Comparison of ENCODE assay signal across 8 cellular contexts in the genomic region with DNA sequence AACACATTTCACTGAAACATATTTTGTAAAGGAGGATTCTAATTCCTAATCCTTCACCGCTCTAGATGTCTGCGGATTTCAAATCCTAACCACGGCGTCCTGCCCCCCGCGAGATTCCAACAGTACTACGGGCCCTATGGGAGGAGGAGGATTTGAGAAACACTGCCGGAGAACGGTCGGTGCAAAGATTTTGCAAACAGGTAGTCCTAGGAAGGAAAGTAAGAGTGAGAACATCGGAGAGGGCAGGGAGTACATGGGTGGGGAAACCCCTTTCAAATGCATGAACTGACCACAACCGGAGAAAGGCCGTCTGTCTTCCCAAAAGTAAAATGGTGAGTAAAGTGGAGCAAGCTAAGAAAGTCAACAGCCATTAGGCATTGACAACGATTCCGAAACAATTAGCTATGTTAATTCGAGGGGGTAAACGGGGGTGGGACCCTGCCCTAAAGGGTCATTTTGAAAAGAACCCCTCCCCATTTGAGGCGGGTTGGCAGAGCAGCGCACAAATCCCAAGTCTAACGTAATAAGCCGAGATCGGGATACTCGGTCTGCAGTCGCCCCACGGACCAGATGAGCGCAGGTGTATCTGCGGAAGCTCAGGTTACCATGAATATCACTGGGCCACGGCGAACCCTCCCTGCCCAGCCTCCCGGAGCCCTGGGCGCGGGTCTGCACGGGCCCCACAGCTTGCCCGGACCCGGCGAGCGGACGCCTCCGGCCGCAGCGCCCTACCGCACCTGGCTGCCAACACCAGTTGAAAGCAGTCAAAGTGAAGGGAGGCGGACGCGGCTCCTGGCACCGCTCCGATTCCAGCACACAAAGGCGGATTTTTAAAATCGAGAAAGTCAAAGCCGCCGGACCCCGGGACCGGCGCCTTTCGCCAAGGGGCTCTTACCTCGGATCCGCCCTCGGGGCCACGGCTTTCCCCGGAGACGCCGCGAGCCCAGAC. TPM values are rescaled to one million over a fixed set of nuclear protein-coding genes. Genes with fewer than 3 reads are reported as not detected.
A peak's percentile ranks its signal among the peaks of the same experiment; 100 is the strongest.
DNase-seq lines count a peak whose midpoint lies in the region; ATAC-seq and TF ChIP-seq lines count a peak whose summit lies in the region.

No MANE protein-coding gene starts in this region.

- ATAC-seq in GM18867 (IDR thresholded peaks at IDR 0.05; ENCODE audit: unreplicated experiment): peak; percentile 35
- ATAC-seq in HG03060 (IDR thresholded peaks at IDR 0.05; ENCODE audit: low read depth, unreplicated experiment): peak; percentile 17
- peak; percentile 27 for ATAC-seq in Right ventricle myocardium inferior

- intact Hi-C loops in Right ventricle myocardium inferior (cut with DNase I): loop anchor here (5.0 kb wide), 3 partner anchors 64 to 196 kb away; no protein-coding TSS in a partner anchor

- H3K4me3 ChIP-seq in AG10803 (ENCODE audit: low read length): peak overlapping the region; percentile 87

- TF ChIP-seq CTCF in AG10803 (conservative IDR thresholded peaks at IDR 0.05; ENCODE audit: low read length): peak; percentile 13; the same call in 1 of the 2 replicates

- DNase-seq in AG10803 (ENCODE audit: low read depth) (peak; percentile 52), NCI-H226 (peak; percentile 33), Right ventricle myocardium inferior (ENCODE audit: missing footprints) (peak; percentile 53), nucleus accumbens (lab: John Stamatoyannopoulos, UW) (peak in 38 of 56 donors; percentile 4 to 73 (median 42)), middle frontal gyrus (ENCODE audit: extremely low spot score, low spot score) (no peak)
- peak; percentile 30 for DNase-seq in activated naive CD4-positive, alpha-beta T cell treated with anti-CD3 and anti-CD28 coated beads, Interleukin-2, amount 50 U/mL, for 16 hours

RNA-seq across cellular contexts. Expression of a gene that starts 0.6 kb away (rescaled TPM):
- total RNA-seq in Right ventricle myocardium inferior: 20.7 TPM
